ENCODE assay signal across 28 cellular contexts in genomic region chr1:60709426-60709825, GRCh38.
"Had no signal": no experiment of that assay in that cellular context is flagged by ENCODE, and none has a peak within 500 bp of the region (broad histone marks: within the 10 kb centered on the region; RNA-seq: fewer than 3 reads in every experiment).

No MANE protein-coding gene starts in this region.

- ATAC-seq: effector memory CD8-positive, alpha-beta T cell; esophagus mucosa; foreskin keratinocyte; gastrocnemius medialis; gastroesophageal sphincter; heart left ventricle; heart right ventricle had no signal

- H3K27me3 ChIP-seq: colonic mucosa, dorsolateral prefrontal cortex, esophagus muscularis mucosa, esophagus squamous epithelium, foreskin keratinocyte, gastrocnemius medialis, gastroesophageal sphincter, heart left ventricle, heart right ventricle had no signal

- DNase-seq: colonic mucosa; cortex of kidney; dermis blood vessel endothelial cell; dorsolateral prefrontal cortex; effector CD4-positive, alpha-beta T cell; effector CD8-positive, alpha-beta T cell; effector memory CD4-positive, alpha-beta T cell; effector memory CD8-positive, alpha-beta T cell; endodermal cell; erythroblast; esophagus squamous epithelium; foreskin fibroblast; foreskin keratinocyte; foreskin melanocyte; gastrocnemius medialis; glutamatergic neuron; head of caudate nucleus; heart left ventricle; heart right ventricle had no signal

- H3K4me3 Mint-ChIP-seq: dendritic cell treated with granulocyte-macrophage colony-stimulating factor and Interleukin-4, amounts not matched to agents 40 ng/mL and 50 ng/mL, for 4 days; effector memory CD8-positive, alpha-beta T cell; endodermal cell had no signal

- H3K36me3 ChIP-seq: colonic mucosa, esophagus muscularis mucosa, esophagus squamous epithelium, gastrocnemius medialis, gastroesophageal sphincter, heart left ventricle, heart right ventricle had no signal

- H3K27ac ChIP-seq: colonic mucosa, coronary artery, dorsolateral prefrontal cortex, epithelial cell of prostate, esophagus muscularis mucosa, esophagus squamous epithelium, foreskin keratinocyte, gastrocnemius medialis, gastroesophageal sphincter, heart left ventricle, heart right ventricle had no signal

- H3K4me3 ChIP-seq: colonic mucosa, coronary artery, dorsolateral prefrontal cortex, esophagus muscularis mucosa, esophagus squamous epithelium, gastrocnemius medialis, gastroesophageal sphincter, heart left ventricle, heart right ventricle had no signal

- H3K27ac Mint-ChIP-seq: dendritic cell treated with granulocyte-macrophage colony-stimulating factor and Interleukin-4, amounts not matched to agents 40 ng/mL and 50 ng/mL, for 4 days; effector memory CD8-positive, alpha-beta T cell; endodermal cell had no signal

- H3K4me1 ChIP-seq: colonic mucosa, esophagus muscularis mucosa, esophagus squamous epithelium, foreskin keratinocyte, gastrocnemius medialis, gastroesophageal sphincter, heart left ventricle, heart right ventricle had no signal

- FAIRE-seq: endometrium, endothelial cell of umbilical vein, frontal cortex had no signal

- H3K27me3 Mint-ChIP-seq: dendritic cell treated with granulocyte-macrophage colony-stimulating factor and Interleukin-4, amounts not matched to agents 40 ng/mL and 50 ng/mL, for 4 days had no signal

- H3K9me3 Mint-ChIP-seq: effector memory CD8-positive, alpha-beta T cell; endodermal cell had no signal

- H3K9me3 ChIP-seq: colonic mucosa, esophagus muscularis mucosa, esophagus squamous epithelium had no signal
